In genomic region chr3:23865595-23866396, GRCh38 we compare ENCODE assay signal across 8 cellular contexts. TPM values are rescaled to one million over a fixed set of nuclear protein-coding genes. Genes with fewer than 3 reads are reported as not detected.
A peak's percentile ranks its signal among the peaks of the same experiment; 100 is the strongest.
DNase-seq lines count a peak whose midpoint lies in the region; ATAC-seq and TF ChIP-seq lines count a peak whose summit lies in the region.

No MANE protein-coding gene starts in this region.

- H3K27me3 ChIP-seq in GM23338 (ENCODE audit: insufficient read depth): no peaks in the 10 kb centered on the region
- H3K27me3 ChIP-seq in Karpas-422 (ENCODE audit: low read length): no peaks in the 10 kb centered on the region

- ATAC-seq in GM23338: peak; percentile 88

- H2AFZ ChIP-seq in GM23338 (no peak overlapping the region), Karpas-422 (ENCODE audit: low read length) (no peak overlapping the region)

- peak overlapping the region; percentile 26; the same call in 1 of the 2 replicates for H3K9ac ChIP-seq in Karpas-422 (ENCODE audit: low read length)

- no peaks in the 10 kb centered on the region for H3K36me3 ChIP-seq in GM23338 (ENCODE audit: insufficient read depth)
- H3K36me3 ChIP-seq in Karpas-422 (ENCODE audit: insufficient read depth, low read length): peaks cover 7% of the 10 kb centered on the region; the same call in 1 of the 2 replicates

- H3K79me2 ChIP-seq in GM23338 (replicated peaks; ENCODE audit: insufficient read depth) (peaks cover 95% of the 10 kb centered on the region), Karpas-422 (ENCODE audit: low read length) (peaks cover 95% of the 10 kb centered on the region)

- H3K9me3 ChIP-seq in Karpas-422 (ENCODE audit: low read length): no peaks in the 10 kb centered on the region

- H3K27ac ChIP-seq in GM23338 (ENCODE audit: low read depth): peak overlapping the region; percentile 53
- peak overlapping the region; percentile 40 for H3K27ac ChIP-seq in Karpas-422 (ENCODE audit: low read length)

- no peak overlapping the region; the same call in 1 of the 2 replicates for H3K4me3 ChIP-seq in GM23338
- no peak overlapping the region for H3K4me3 ChIP-seq in Karpas-422 (ENCODE audit: low read length)

- peaks cover 19% of the 10 kb centered on the region; the same call in 2 of the 3 replicates for H3K36me3 Mint-ChIP-seq in GM23338 (ENCODE audit: low read depth)

- no peak for TF ChIP-seq CTCF in GM13976 (IDR thresholded peaks at IDR 0.05; ENCODE audit: borderline replicate concordance, control extremely low read depth, extremely low read depth, insufficient read depth, missing control alignments)
- TF ChIP-seq CTCF in GM23338 (conservative IDR thresholded peaks at IDR 0.05; ENCODE audit: low read depth in 2 of 2): no peak

- no peaks in the 10 kb centered on the region for H3K9me3 Mint-ChIP-seq in GM23338

- H3K9me2 ChIP-seq in GM23338 (ENCODE audit: insufficient read depth): no peaks in the 10 kb centered on the region
- no peaks in the 10 kb centered on the region for H3K9me2 ChIP-seq in Karpas-422 (replicated peaks; ENCODE audit: insufficient read depth, low read length)

- H3K4me1 ChIP-seq in GM23338 (ENCODE audit: insufficient read depth) (peaks cover 22% of the 10 kb centered on the region), Karpas-422 (ENCODE audit: low read length) (peaks cover 43% of the 10 kb centered on the region)

- in situ Hi-C loops in GM13976 (cut with MboI; ENCODE audit: low sequenced_read_pairs, unreplicated experiment): no loop called here

- H4K20me1 ChIP-seq in GM23338 (replicated peaks; ENCODE audit: insufficient read depth): peaks cover 26% of the 10 kb centered on the region; the same call in 1 of the 2 replicates
- peaks cover 29% of the 10 kb centered on the region for H4K20me1 ChIP-seq in Karpas-422 (ENCODE audit: insufficient read depth, low read depth, low read length)

- H3F3A ChIP-seq in GM23338 (replicated peaks; ENCODE audit: low read depth): peaks cover 10% of the 10 kb centered on the region; the same call in 1 of the 2 replicates

- H3K4me2 ChIP-seq in GM23338 (peak overlapping the region; percentile 61), Karpas-422 (ENCODE audit: low read depth, low read length, poor library complexity, severe bottlenecking) (peak overlapping the region; percentile 27)

- H3K4me3 Mint-ChIP-seq in GM23338: no peak overlapping the region

- H3K27ac Mint-ChIP-seq in GM23338: peak overlapping the region; percentile 70

- H3K4me1 Mint-ChIP-seq in GM23338: peaks cover 53% of the 10 kb centered on the region

- DNase-seq in GM13976 (ENCODE audit: low spot score): peak; percentile 48
- peak; percentile 67 for DNase-seq in GM23338 (ENCODE audit: low spot score)
- DNase-seq in Karpas-422: peak; percentile 52
- peak; percentile 81 for DNase-seq in epidermal melanocyte (ENCODE audit: insufficient read length, low spot score)
- peak; percentile 52 for DNase-seq in occipital lobe (lab: John Stamatoyannopoulos, UW)
- DNase-seq in NOMO-1 treated with dmso at 0.1 percent for 144 hours (lab: John Stamatoyannopoulos, UW; ENCODE audit: unreplicated experiment): no peak
- DNase-seq in AG20443 (ENCODE audit: low spot score): no peak
- DNase-seq in NCI-H446 treated with DMSO at 0.1 percent for 48 hours (lab: John Stamatoyannopoulos, UW): no peak

- no peaks in the 10 kb centered on the region for H3K27me3 Mint-ChIP-seq in GM23338 (ENCODE audit: insufficient read depth, low read depth, poor library complexity)

TF ChIP-seq in GM23338, 12 proteins besides CTCF, POLR2A, EP300 and RAD21:
- TF ChIP-seq JUNB (IDR thresholded peaks at IDR 0.05; ENCODE audit: unreplicated experiment) (no peak), EZH2phosphoT487 (IDR thresholded peaks at IDR 0.05; ENCODE audit: unreplicated experiment) (no peak), STAT1 (IDR thresholded peaks at IDR 0.05; ENCODE audit: unreplicated experiment) (no peak), NANOG (IDR thresholded peaks at IDR 0.05; ENCODE audit: borderline replicate concordance) (no peak), EZH2 (IDR thresholded peaks at IDR 0.05; ENCODE audit: low read depth, unreplicated experiment) (no peak), ZNF331 (CRISPR knock-in tag; IDR thresholded peaks at IDR 0.05; ENCODE audit: low read depth) (no peak)
- TF ChIP-seq, protein P1, sequence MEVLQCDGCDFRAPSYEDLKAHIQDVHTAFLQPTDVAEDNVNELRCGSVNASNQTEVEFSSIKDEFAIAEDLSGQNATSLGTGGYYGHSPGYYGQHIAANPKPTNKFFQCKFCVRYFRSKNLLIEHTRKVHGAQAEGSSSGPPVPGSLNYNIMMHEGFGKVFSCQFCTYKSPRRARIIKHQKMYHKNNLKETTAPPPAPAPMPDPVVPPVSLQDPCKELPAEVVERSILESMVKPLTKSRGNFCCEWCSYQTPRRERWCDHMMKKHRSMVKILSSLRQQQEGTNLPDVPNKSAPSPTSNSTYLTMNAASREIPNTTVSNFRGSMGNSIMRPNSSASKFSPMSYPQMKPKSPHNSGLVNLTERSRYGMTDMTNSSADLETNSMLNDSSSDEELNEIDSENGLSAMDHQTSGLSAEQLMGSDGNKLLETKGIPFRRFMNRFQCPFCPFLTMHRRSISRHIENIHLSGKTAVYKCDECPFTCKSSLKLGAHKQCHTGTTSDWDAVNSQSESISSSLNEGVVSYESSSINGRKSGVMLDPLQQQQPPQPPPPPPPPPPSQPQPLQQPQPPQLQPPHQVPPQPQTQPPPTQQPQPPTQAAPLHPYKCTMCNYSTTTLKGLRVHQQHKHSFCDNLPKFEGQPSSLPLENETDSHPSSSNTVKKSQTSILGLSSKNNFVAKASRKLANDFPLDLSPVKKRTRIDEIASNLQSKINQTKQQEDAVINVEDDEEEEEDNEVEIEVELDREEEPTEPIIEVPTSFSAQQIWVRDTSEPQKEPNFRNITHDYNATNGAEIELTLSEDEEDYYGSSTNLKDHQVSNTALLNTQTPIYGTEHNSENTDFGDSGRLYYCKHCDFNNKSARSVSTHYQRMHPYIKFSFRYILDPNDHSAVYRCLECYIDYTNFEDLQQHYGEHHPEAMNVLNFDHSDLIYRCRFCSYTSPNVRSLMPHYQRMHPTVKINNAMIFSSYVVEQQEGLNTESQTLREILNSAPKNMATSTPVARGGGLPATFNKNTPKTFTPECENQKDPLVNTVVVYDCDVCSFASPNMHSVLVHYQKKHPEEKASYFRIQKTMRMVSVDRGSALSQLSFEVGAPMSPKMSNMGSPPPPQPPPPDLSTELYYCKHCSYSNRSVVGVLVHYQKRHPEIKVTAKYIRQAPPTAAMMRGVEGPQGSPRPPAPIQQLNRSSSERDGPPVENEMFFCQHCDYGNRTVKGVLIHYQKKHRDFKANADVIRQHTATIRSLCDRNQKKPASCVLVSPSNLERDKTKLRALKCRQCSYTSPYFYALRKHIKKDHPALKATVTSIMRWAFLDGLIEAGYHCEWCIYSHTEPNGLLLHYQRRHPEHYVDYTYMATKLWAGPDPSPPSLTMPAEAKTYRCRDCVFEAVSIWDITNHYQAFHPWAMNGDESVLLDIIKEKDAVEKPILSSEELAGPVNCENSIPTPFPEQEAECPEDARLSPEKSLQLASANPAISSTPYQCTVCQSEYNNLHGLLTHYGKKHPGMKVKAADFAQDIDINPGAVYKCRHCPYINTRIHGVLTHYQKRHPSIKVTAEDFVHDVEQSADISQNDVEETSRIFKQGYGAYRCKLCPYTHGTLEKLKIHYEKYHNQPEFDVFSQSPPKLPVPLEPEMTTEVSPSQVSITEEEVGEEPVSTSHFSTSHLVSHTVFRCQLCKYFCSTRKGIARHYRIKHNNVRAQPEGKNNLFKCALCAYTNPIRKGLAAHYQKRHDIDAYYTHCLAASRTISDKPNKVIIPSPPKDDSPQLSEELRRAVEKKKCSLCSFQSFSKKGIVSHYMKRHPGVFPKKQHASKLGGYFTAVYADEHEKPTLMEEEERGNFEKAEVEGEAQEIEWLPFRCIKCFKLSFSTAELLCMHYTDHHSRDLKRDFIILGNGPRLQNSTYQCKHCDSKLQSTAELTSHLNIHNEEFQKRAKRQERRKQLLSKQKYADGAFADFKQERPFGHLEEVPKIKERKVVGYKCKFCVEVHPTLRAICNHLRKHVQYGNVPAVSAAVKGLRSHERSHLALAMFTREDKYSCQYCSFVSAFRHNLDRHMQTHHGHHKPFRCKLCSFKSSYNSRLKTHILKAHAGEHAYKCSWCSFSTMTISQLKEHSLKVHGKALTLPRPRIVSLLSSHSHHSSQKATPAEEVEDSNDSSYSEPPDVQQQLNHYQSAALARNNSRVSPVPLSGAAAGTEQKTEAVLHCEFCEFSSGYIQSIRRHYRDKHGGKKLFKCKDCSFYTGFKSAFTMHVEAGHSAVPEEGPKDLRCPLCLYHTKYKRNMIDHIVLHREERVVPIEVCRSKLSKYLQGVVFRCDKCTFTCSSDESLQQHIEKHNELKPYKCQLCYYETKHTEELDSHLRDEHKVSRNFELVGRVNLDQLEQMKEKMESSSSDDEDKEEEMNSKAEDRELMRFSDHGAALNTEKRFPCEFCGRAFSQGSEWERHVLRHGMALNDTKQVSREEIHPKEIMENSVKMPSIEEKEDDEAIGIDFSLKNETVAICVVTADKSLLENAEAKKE (CRISPR knock-in tag; IDR thresholded peaks at IDR 0.05): 0 out of 2 replicates have a peak, but pooled peaks have one; percentile 60

RNA-seq across cellular contexts. Expression of gene NKIRAS1, which starts 51.0 kb away (rescaled TPM):
- total RNA-seq in GM23338 (2014; rRNA removed; shearing (Covaris generic)): 7.6 and 9.7 TPM in 2 replicates
- polyA plus RNA-seq in GM23338 (2016; fragmentation: Nextera tagmentation; extraction: Ambion mirVana): 5.9 and 9.2 TPM in 2 replicates
- 0.97 and 3.5 TPM in 2 replicates for total RNA-seq in Karpas-422 (2014; rRNA removed; shearing (Covaris generic); ENCODE audit: low replicate concordance)
- total RNA-seq in occipital lobe: 36.5 TPM

RNA-seq across cellular contexts. Expression of gene RPL15, which starts 51.1 kb away (rescaled TPM):
- total RNA-seq in GM23338 (2014; rRNA removed; shearing (Covaris generic)): 2,713 and 2,868 TPM in 2 replicates
- 3,117 and 3,223 TPM in 2 replicates for polyA plus RNA-seq in GM23338 (2016; fragmentation: Nextera tagmentation; extraction: Ambion mirVana)
- total RNA-seq in Karpas-422 (2014; rRNA removed; shearing (Covaris generic); ENCODE audit: low replicate concordance): 2,950 and 2,991 TPM in 2 replicates
- 2,822 TPM for total RNA-seq in occipital lobe

Comparison
In these comparisons a context has a peak if more than half of its experiments do, and no peak if none do; other contexts are left out.
1. DNase-seq: peak in GM13976 (single experiment), GM23338 (single experiment), Karpas-422 (single experiment), epidermal melanocyte (single experiment) and occipital lobe (single experiment); none in NOMO-1 treated with dmso at 0.1 percent for 144 hours (single experiment), AG20443 (single experiment) and NCI-H446 treated with DMSO at 0.1 percent for 48 hours (single experiment).